8 cellular contexts compared by ENCODE assay signal in the genomic region with DNA sequence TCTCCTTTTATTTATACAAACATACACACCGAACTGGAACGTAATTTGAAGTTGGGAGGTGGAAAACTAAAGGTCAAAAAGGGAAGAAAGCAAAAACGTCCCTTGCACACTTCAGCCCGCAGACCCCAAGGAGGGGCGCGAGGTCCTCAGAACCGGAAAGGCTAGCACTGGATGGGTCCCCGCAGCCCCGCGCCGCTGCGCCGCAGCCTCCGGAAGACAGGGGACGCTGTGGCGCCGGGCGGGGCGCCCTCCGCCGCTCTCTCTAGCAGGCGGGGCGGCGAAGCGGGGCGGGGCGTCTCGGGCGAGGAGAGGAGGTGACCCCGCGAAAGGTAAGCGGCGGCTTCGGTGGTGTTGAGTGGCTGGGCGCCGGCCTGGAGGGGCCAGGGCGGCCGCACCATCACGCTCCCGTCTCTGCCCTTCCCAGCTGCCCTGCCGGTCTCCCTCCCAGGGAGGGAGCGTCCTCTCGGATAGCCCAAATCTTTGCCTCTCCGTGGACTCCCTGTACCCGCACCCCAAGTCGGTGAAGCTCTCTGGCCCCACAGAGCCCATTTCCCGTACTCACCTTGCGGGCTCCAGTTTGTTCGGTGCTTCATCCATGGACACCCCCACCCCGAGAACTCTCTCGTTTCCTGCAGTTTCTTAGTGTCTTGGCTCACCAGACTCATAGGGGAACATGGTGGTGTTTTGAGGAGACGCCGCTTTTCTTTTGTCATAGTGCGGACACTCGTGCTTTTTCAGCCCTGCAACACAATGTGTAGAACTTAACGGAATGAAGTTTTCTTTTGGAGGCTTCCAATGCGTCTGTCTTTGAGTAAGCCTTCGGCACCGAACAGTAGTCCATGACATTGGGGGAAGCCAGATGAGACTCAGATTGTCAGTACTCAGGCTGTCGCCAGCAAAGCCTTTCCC. TPM values are rescaled to one million over a fixed set of nuclear protein-coding genes. Genes with fewer than 3 reads are reported as not detected.
DNase-seq lines count a peak whose midpoint lies in the region; ATAC-seq and TF ChIP-seq lines count a peak whose summit lies in the region.

Gene SMIM8, plus strand, starts transcription at position 285 of the 909 bp plus-strand sequence. CDS start 14,444 bp downstream, outside the sequence.

- peaks cover 1% of the 10 kb centered on the region for H3K4me1 Mint-ChIP-seq in endodermal cell

- H3K36me3 ChIP-seq in endodermal cell (ENCODE audit: control insufficient read depth, insufficient read depth, low read length), result no peaks in the 10 kb centered on the region

- TF ChIP-seq CTCF in endodermal cell (conservative IDR thresholded peaks at IDR 0.05), result peak; percentile 98

- 2 to 4% methylated on average over 15 to 60 of the region's 60 CpGs for WGBS in endodermal cell (ENCODE audit: insufficient coverage in 1 of 2, insufficient read length in 1 of 2), 2 experiments

- ATAC-seq in GM19452 (IDR thresholded peaks at IDR 0.05; ENCODE audit: unreplicated experiment) (peak; percentile 100), HG03571 (IDR thresholded peaks at IDR 0.05; ENCODE audit: unreplicated experiment) (peak; percentile 100)

- H3K27me3 ChIP-seq in endodermal cell (ENCODE audit: control insufficient read depth, insufficient read depth, low read length, poor library complexity, severe bottlenecking), result no peaks in the 10 kb centered on the region

- peak within 1 kb of the TSS; percentile 94 for H3K27ac Mint-ChIP-seq in endodermal cell

- peak within 1 kb of the TSS; percentile 98 for H3K4me3 Mint-ChIP-seq in endodermal cell

- H3K4me3 ChIP-seq in endodermal cell (ENCODE audit: low read length), result peak within 1 kb of the TSS; percentile 100

- DNase-seq in COLO829 (ENCODE audit: low spot score) (peak; percentile 64), endodermal cell (peak; percentile 96), midbrain (lab: John Stamatoyannopoulos, UW) (peak; percentile 79)
- DNase-seq in NK-92 treated with Interleukin-12 subunit alpha and Interleukin-12 subunit beta, amount 100 ng/mL, for 24 hours (lab: John Stamatoyannopoulos, UW), result peak; percentile 72
- DNase-seq in activated CD8-positive, alpha-beta memory T cell treated with anti-CD3 and anti-CD28 coated beads for 48 hours (ENCODE audit: low read depth in 2 of 3, low spot score in 2 of 3), result peak; percentile 76 to 80 (median 77)
- peak; percentile 64 to 69 for DNase-seq in stimulated activated CD8-positive, alpha-beta memory T cell treated with anti-CD3 and anti-CD28 coated beads, Interleukin-15, amount 100 ng/mL, for 4 hours (ENCODE audit: low read depth in 2 of 2)

- peaks cover 24% of the 10 kb centered on the region for H3K9me3 Mint-ChIP-seq in endodermal cell

- H3K9ac ChIP-seq in endodermal cell (ENCODE audit: extremely low read depth, low read length, poor library complexity, severe bottlenecking), result peak within 1 kb of the TSS; percentile 93

- peaks cover 17% of the 10 kb centered on the region for H3K36me3 Mint-ChIP-seq in endodermal cell (ENCODE audit: low read depth)

- no peaks in the 10 kb centered on the region for H3K4me1 ChIP-seq in endodermal cell (ENCODE audit: control insufficient read depth, insufficient read depth, low read length)

- H3K9me3 ChIP-seq in endodermal cell (ENCODE audit: control insufficient read depth, low read length), result no peaks in the 10 kb centered on the region

- H3K27me3 Mint-ChIP-seq in endodermal cell (ENCODE audit: insufficient read depth), result no peaks in the 10 kb centered on the region

- H3K27ac ChIP-seq in endodermal cell (ENCODE audit: low read depth, low read length), result no peak within 1 kb of the TSS

RNA-seq across cellular contexts. Expression of gene SMIM8, which starts in this region (rescaled TPM):
- 10 to 100 TPM; 11.6 to 13.3 TPM for total RNA-seq in endodermal cell
- 11.8 TPM for polyA plus RNA-seq in endodermal cell (2013, experiment 1 of 2)
- polyA plus RNA-seq in endodermal cell (2013, experiment 2 of 2), result 14.7 TPM
